Comparison of ENCODE assay signal across 8 cellular contexts in genomic region chr21:45970674-45971486, GRCh38. TPM values are rescaled to one million over a fixed set of nuclear protein-coding genes. Genes with fewer than 3 reads are reported as not detected.
DNase-seq lines count a peak whose midpoint lies in the region; ATAC-seq and TF ChIP-seq lines count a peak whose summit lies in the region.

No MANE protein-coding gene starts in this region.

- peak overlapping the region; percentile 55; the same call in 1 of the 2 replicates for H3K27ac ChIP-seq in SK-N-MC
- H3K27ac ChIP-seq in left lung = peak overlapping the region; percentile 86 to 91

- H3K9me3 ChIP-seq in SK-N-MC (ENCODE audit: low read depth, low read length) (no peaks in the 10 kb centered on the region), left lung (no peaks in the 10 kb centered on the region)

- intact Hi-C loops in left lung (cut with DNase I) = no loop called here

- in situ Hi-C loops in T47D (cut with HindIII; ENCODE audit: low pct_unique_long_range_greater_than_20kb, low sequenced_read_pairs) = no loop called here

- H3K36me3 ChIP-seq in SK-N-MC (ENCODE audit: insufficient read depth, low read length) = no peaks in the 10 kb centered on the region
- no peaks in the 10 kb centered on the region for H3K36me3 ChIP-seq in left lung

- peaks cover 29 to 57% of the 10 kb centered on the region in 2 donors for H3K27me3 ChIP-seq in left lung

- peak; percentile 68 for DNase-seq in AG08395 (ENCODE audit: low spot score)
- peak; percentile 50 for DNase-seq in GM19238 (ENCODE audit: insufficient read length, low spot score)
- DNase-seq in SK-N-MC (ENCODE audit: low read depth, low spot score) = no peak
- peak; percentile 30 to 66 for DNase-seq in T47D (ENCODE audit: low read depth in 1 of 2, low spot score in 1 of 2)
- peak in 1 of 2 donors; percentile 81 for DNase-seq in left lung
- peak; percentile 29 to 42 for DNase-seq in stimulated activated CD8-positive, alpha-beta memory T cell treated with anti-CD3 and anti-CD28 coated beads, Interleukin-2, amount 100 ng/mL, for 1 hour (ENCODE audit: low read depth in 2 of 2)
- no peak for DNase-seq in GDM1 (lab: John Stamatoyannopoulos, UW)

- peak; percentile 60 for ATAC-seq in left lung
- ATAC-seq in GM19395 (IDR thresholded peaks at IDR 0.05; ENCODE audit: unreplicated experiment) = no peak

- H3K4me1 ChIP-seq in left lung = peaks cover 42 to 43% of the 10 kb centered on the region in 2 donors

- no peak overlapping the region for H3K9ac ChIP-seq in SK-N-MC (ENCODE audit: insufficient read length)

- H3K4me3 ChIP-seq in SK-N-MC = no peak overlapping the region; the same call in 1 of the 2 replicates
- H3K4me3 ChIP-seq in left lung = no peak overlapping the region

- peak; percentile 78 to 84 for TF ChIP-seq CTCF in left lung (IDR thresholded peaks at IDR 0.05)

RNA-seq across cellular contexts. Expression of gene COL6A1, which starts 10.7 kb away (rescaled TPM):
- 100 to 1,000 TPM; 272 to 322 TPM for total RNA-seq in left lung

Comparison
In these comparisons a context has a peak if more than half of its experiments do, and no peak if none do; other contexts are left out.
1. DNase-seq: peak in AG08395 (single experiment), GM19238 (single experiment), T47D (2 of 2) and stimulated activated CD8-positive, alpha-beta memory T cell treated with anti-CD3 and anti-CD28 coated beads, Interleukin-2, amount 100 ng/mL, for 1 hour (2 of 2); none in SK-N-MC (single experiment) and GDM1 (single experiment).